Comparison of ENCODE assay signal across 17 cellular contexts in the genomic region with DNA sequence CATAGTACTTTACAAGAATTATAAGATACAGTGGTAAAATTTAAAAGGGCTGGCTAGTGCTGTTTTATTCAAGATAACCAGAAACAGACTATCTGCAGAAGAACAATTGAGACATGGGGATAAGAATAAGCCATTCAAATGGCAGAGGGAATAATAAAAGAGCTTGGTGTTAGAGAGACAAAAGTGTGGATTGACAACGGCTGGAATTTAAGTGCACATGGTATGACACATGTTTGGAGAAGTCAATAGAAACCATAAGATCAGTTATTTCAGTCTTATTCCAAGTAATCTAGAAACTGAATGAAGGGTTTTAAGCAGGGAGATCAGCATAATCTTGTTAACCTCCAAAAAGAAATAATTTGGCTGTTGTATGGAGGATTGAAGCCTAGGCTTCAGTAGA.
DNase-seq lines count a peak whose midpoint lies in the region; TF ChIP-seq lines count a peak whose summit lies in the region.
"Had no signal": no experiment of that assay in that cellular context is flagged by ENCODE, and none has a peak within 500 bp of the region (broad histone marks: within the 10 kb centered on the region; RNA-seq: fewer than 3 reads in every experiment).

No MANE protein-coding gene starts in this region.

- CTCF ChIA-PET in activated CD4-positive, alpha-beta T cell treated with anti-CD3 and anti-CD28 coated beads, Interleukin-2, amount 10 ng/mL, durations not matched to agents 7 days and 5 days (lab: Charles Lee): interaction anchor here (0.5 kb wide), 1 partner anchor 983 kb away, joined by 6 read pairs; no protein-coding TSS in a partner anchor

- no peak overlapping the region for H2BK120ac ChIP-seq in neuronal stem cell (ENCODE audit: low read depth, low read length)

- no peak overlapping the region for H3K18ac ChIP-seq in neuronal stem cell (ENCODE audit: low read length)

- no peak overlapping the region for H4K91ac ChIP-seq in neuronal stem cell (ENCODE audit: low read depth, low read length, poor library complexity)

- POLR2A ChIA-PET in activated CD4-positive, alpha-beta T cell treated with anti-CD3 and anti-CD28 coated beads, Interleukin-2, amount 10 ng/mL, durations not matched to agents 7 days and 5 days (lab: Charles Lee): no interaction called here

- H3K27me3 ChIP-seq in HAP-1 (ENCODE audit: low read depth) (no peaks in the 10 kb centered on the region), neuronal stem cell (ENCODE audit: control insufficient read depth in 3 of 3, insufficient read depth in 3 of 3, low read depth in 1 of 3, low read length in 3 of 3) (no peaks in the 10 kb centered on the region), right atrium auricular region (no peaks in the 10 kb centered on the region)
- H3K27me3 ChIP-seq: BLaER1 treated with 17β-estradiol and CSF1 and Interleukin-3, amounts not matched to agents 10 nM and 100 nM had no signal

- H2AK5ac ChIP-seq in neuronal stem cell (ENCODE audit: low read depth, low read length): no peak overlapping the region

- H3K4me2 ChIP-seq in neuronal stem cell (ENCODE audit: insufficient read depth, low read length, poor library complexity, severe bottlenecking): no peak overlapping the region
- H3K4me2 ChIP-seq: BLaER1 treated with 17β-estradiol and CSF1 and Interleukin-3, amounts not matched to agents 10 nM and 100 nM had no signal

- peaks cover 18% of the 10 kb centered on the region for H3K9me3 Mint-ChIP-seq in activated CD4-positive, alpha-beta T cell treated with anti-CD3 and anti-CD28 coated beads, Interleukin-2, amount 10 ng/mL, durations not matched to agents 24 days and 14 days
- peaks cover 12% of the 10 kb centered on the region for H3K9me3 Mint-ChIP-seq in activated CD4-positive, alpha-beta T cell treated with anti-CD3 and anti-CD28 coated beads, Interleukin-2, amount 10 ng/mL, durations not matched to agents 7 days and 5 days
- peaks cover 44% of the 10 kb centered on the region for H3K9me3 Mint-ChIP-seq in activated T-helper 2 cell treated with anti-CD3 and anti-CD28 coated beads, Interferon-gamma antibody, Interleukin-2, Interleukin-4, amounts not matched to agents 10 μg/mL and 5 μg/mL and 100 μg/mL, durations not matched to agents 14 hours and 24 hours and 36 hours
- H3K9me3 Mint-ChIP-seq: CD8-positive, alpha-beta T cell; IgD-negative memory B cell had no signal

- H3K27ac ChIP-seq in neuronal stem cell (replicated peaks; ENCODE audit: low read length): no peak overlapping the region
- H3K27ac ChIP-seq in right atrium auricular region: no peak overlapping the region
- H3K27ac ChIP-seq: BLaER1 treated with 17β-estradiol and CSF1 and Interleukin-3, amounts not matched to agents 10 nM and 100 nM had no signal

- no peak overlapping the region for H2BK12ac ChIP-seq in neuronal stem cell (ENCODE audit: low read length)

- peaks cover 21% of the 10 kb centered on the region for H3K36me3 Mint-ChIP-seq in activated CD4-positive, alpha-beta T cell treated with anti-CD3 and anti-CD28 coated beads, Interleukin-2, amount 10 ng/mL, durations not matched to agents 24 days and 14 days (ENCODE audit: low read depth)
- peaks cover 12% of the 10 kb centered on the region for H3K36me3 Mint-ChIP-seq in activated CD4-positive, alpha-beta T cell treated with anti-CD3 and anti-CD28 coated beads, Interleukin-2, amount 10 ng/mL, durations not matched to agents 7 days and 5 days (ENCODE audit: low read depth)
- H3K36me3 Mint-ChIP-seq in activated T-helper 2 cell treated with anti-CD3 and anti-CD28 coated beads, Interferon-gamma antibody, Interleukin-2, Interleukin-4, amounts not matched to agents 10 μg/mL and 5 μg/mL and 100 μg/mL, durations not matched to agents 14 hours and 24 hours and 36 hours (ENCODE audit: low read depth): peaks cover 45% of the 10 kb centered on the region
- H3K36me3 Mint-ChIP-seq: CD8-positive, alpha-beta T cell; IgD-negative memory B cell had no signal

- H3K36me3 ChIP-seq in HAP-1 (replicated peaks): no peaks in the 10 kb centered on the region
- no peaks in the 10 kb centered on the region for H3K36me3 ChIP-seq in neuronal stem cell (replicated peaks in 1 of 2; ENCODE audit: control insufficient read depth in 2 of 2, insufficient read depth in 2 of 2, low read length in 2 of 2)
- H3K36me3 ChIP-seq in right atrium auricular region: no peaks in the 10 kb centered on the region
- H3K36me3 ChIP-seq: BLaER1 treated with 17β-estradiol and CSF1 and Interleukin-3, amounts not matched to agents 10 nM and 100 nM had no signal

- H4K8ac ChIP-seq in neuronal stem cell (ENCODE audit: low read depth, low read length): no peak overlapping the region

- H3K4me3 ChIP-seq in HAP-1 (no peak overlapping the region), neuronal stem cell (ENCODE audit: low read length in 2 of 2) (no peak overlapping the region), right atrium auricular region (no peak overlapping the region)
- H3K4me3 ChIP-seq: BLaER1 treated with 17β-estradiol and CSF1 and Interleukin-3, amounts not matched to agents 10 nM and 100 nM; GM12878 had no signal

- H3K4me1 ChIP-seq in HAP-1: peaks cover 11% of the 10 kb centered on the region
- H3K4me1 ChIP-seq in neuronal stem cell (ENCODE audit: control insufficient read depth in 2 of 2, insufficient read depth in 1 of 2, low read depth in 1 of 2, low read length in 2 of 2): peaks cover 0 to 4% of the 10 kb centered on the region in 2 donors
- no peaks in the 10 kb centered on the region for H3K4me1 ChIP-seq in right atrium auricular region

- H3K4me1 Mint-ChIP-seq in activated CD4-positive, alpha-beta T cell treated with anti-CD3 and anti-CD28 coated beads, Interleukin-2, amount 10 ng/mL, durations not matched to agents 24 days and 14 days: peaks cover 33% of the 10 kb centered on the region
- peaks cover 29% of the 10 kb centered on the region for H3K4me1 Mint-ChIP-seq in activated CD4-positive, alpha-beta T cell treated with anti-CD3 and anti-CD28 coated beads, Interleukin-2, amount 10 ng/mL, durations not matched to agents 7 days and 5 days
- peaks cover 42% of the 10 kb centered on the region for H3K4me1 Mint-ChIP-seq in activated T-helper 2 cell treated with anti-CD3 and anti-CD28 coated beads, Interferon-gamma antibody, Interleukin-2, Interleukin-4, amounts not matched to agents 10 μg/mL and 5 μg/mL and 100 μg/mL, durations not matched to agents 14 hours and 24 hours and 36 hours (ENCODE audit: low read depth)
- H3K4me1 Mint-ChIP-seq: B cell, IgD-negative memory B cell had no signal

- H2BK15ac ChIP-seq in neuronal stem cell (ENCODE audit: low read length): no peak overlapping the region

- no peak overlapping the region for H3K23ac ChIP-seq in neuronal stem cell (ENCODE audit: low read depth, low read length, poor library complexity)

- no peak overlapping the region for H2AFZ ChIP-seq in neuronal stem cell (ENCODE audit: low read length)

- no CpG with 5 or more reads among the region's 1 CpG for WGBS in neuronal stem cell (ENCODE audit: extremely low coverage in 2 of 2, insufficient read length in 2 of 2, insufficient replicate concordance in 1 of 2), 2 donors

- peak overlapping the region; percentile 69 for H3K27ac Mint-ChIP-seq in activated CD4-positive, alpha-beta T cell treated with anti-CD3 and anti-CD28 coated beads, Interleukin-2, amount 10 ng/mL, durations not matched to agents 24 days and 14 days
- no peak overlapping the region for H3K27ac Mint-ChIP-seq in activated CD4-positive, alpha-beta T cell treated with anti-CD3 and anti-CD28 coated beads, Interleukin-2, amount 10 ng/mL, durations not matched to agents 7 days and 5 days
- peak overlapping the region; percentile 2 for H3K27ac Mint-ChIP-seq in activated T-helper 2 cell treated with anti-CD3 and anti-CD28 coated beads, Interferon-gamma antibody, Interleukin-2, Interleukin-4, amounts not matched to agents 10 μg/mL and 5 μg/mL and 100 μg/mL, durations not matched to agents 14 hours and 24 hours and 36 hours
- H3K27ac Mint-ChIP-seq: B cell; CD8-positive, alpha-beta T cell; IgD-negative memory B cell had no signal

- no peak overlapping the region for H3K9ac ChIP-seq in neuronal stem cell (ENCODE audit: low read depth, low read length, poor library complexity)
- H3K9ac ChIP-seq: BLaER1 treated with 17β-estradiol and CSF1 and Interleukin-3, amounts not matched to agents 10 nM and 100 nM had no signal

- H2BK5ac ChIP-seq in neuronal stem cell (ENCODE audit: low read length): no peak overlapping the region

- H3K14ac ChIP-seq in neuronal stem cell (ENCODE audit: low read length): no peak overlapping the region

- in situ Hi-C loops in HAP-1 (cut with MboI; ENCODE audit: low sequenced_read_pairs): no loop called here

- DNase-seq in activated CD4-positive, alpha-beta T cell treated with anti-CD3 and anti-CD28 coated beads, Interleukin-2, amount 10 ng/mL, durations not matched to agents 24 days and 14 days: no peak
- no peak for DNase-seq in activated CD4-positive, alpha-beta T cell treated with anti-CD3 and anti-CD28 coated beads, Interleukin-2, amount 10 ng/mL, durations not matched to agents 7 days and 5 days
- peak; percentile 37 to 96 for DNase-seq in HAP-1 (ENCODE audit: low spot score in 2 of 2)
- no peak for DNase-seq in activated T-helper 2 cell treated with anti-CD3 and anti-CD28 coated beads, Interferon-gamma antibody, Interleukin-2, Interleukin-4, amounts not matched to agents 10 μg/mL and 5 μg/mL and 100 μg/mL, durations not matched to agents 14 hours and 24 hours and 36 hours (ENCODE audit: low spot score)
- DNase-seq in neuronal stem cell (ENCODE audit: low spot score): peak; percentile 9
- no peak for DNase-seq in GF-D8 (lab: John Stamatoyannopoulos, UW)
- DNase-seq in NCI-H2029 (lab: John Stamatoyannopoulos, UW): no peak
- DNase-seq in right atrium auricular region (ENCODE audit: low spot score): no peak
- DNase-seq: 8988T; Calu3; CD8-positive, alpha-beta T cell; DMS79 treated with DMSO at 0.1 percent for 48 hours; HCEC 1CT had no signal

- H3K27me3 Mint-ChIP-seq in activated CD4-positive, alpha-beta T cell treated with anti-CD3 and anti-CD28 coated beads, Interleukin-2, amount 10 ng/mL, durations not matched to agents 24 days and 14 days: peaks cover 3% of the 10 kb centered on the region
- H3K27me3 Mint-ChIP-seq in activated CD4-positive, alpha-beta T cell treated with anti-CD3 and anti-CD28 coated beads, Interleukin-2, amount 10 ng/mL, durations not matched to agents 7 days and 5 days: peaks cover 23% of the 10 kb centered on the region
- H3K27me3 Mint-ChIP-seq in activated T-helper 2 cell treated with anti-CD3 and anti-CD28 coated beads, Interferon-gamma antibody, Interleukin-2, Interleukin-4, amounts not matched to agents 10 μg/mL and 5 μg/mL and 100 μg/mL, durations not matched to agents 14 hours and 24 hours and 36 hours (ENCODE audit: low read depth): peaks cover 3% of the 10 kb centered on the region
- H3K27me3 Mint-ChIP-seq: B cell, IgD-negative memory B cell had no signal

- no peak overlapping the region for H3K4ac ChIP-seq in neuronal stem cell (ENCODE audit: low read length)

- H3K9me3 ChIP-seq in HAP-1 (no peaks in the 10 kb centered on the region), neuronal stem cell (replicated peaks in 1 of 2; ENCODE audit: control insufficient read depth in 2 of 2, insufficient read depth in 1 of 2, low read depth in 1 of 2, low read length in 2 of 2) (no peaks in the 10 kb centered on the region), right atrium auricular region (no peaks in the 10 kb centered on the region)
- H3K9me3 ChIP-seq: BLaER1 treated with 17β-estradiol and CSF1 and Interleukin-3, amounts not matched to agents 10 nM and 100 nM had no signal

- intact Hi-C loops in activated CD4-positive, alpha-beta T cell treated with anti-CD3 and anti-CD28 coated beads, Interleukin-2, amount 10 ng/mL, durations not matched to agents 24 days and 14 days (cut with micrococcal nuclease): loop anchor here (2.0 to 10.0 kb wide), 6 partner anchors 13 to 1435 kb away; a partner anchor contains a TSS
- intact Hi-C loops in activated T-helper 2 cell treated with anti-CD3 and anti-CD28 coated beads, Interferon-gamma antibody, Interleukin-2, Interleukin-4, amounts not matched to agents 10 μg/mL and 5 μg/mL and 100 μg/mL, durations not matched to agents 14 hours and 24 hours and 36 hours (cut with micrococcal nuclease): loop anchor here (2.0 to 10.0 kb wide), 5 partner anchors 17 to 1445 kb away; a partner anchor contains a TSS

- no peaks in the 10 kb centered on the region for H3K79me1 ChIP-seq in neuronal stem cell (ENCODE audit: low read depth, low read length)

- TF ChIP-seq CTCF in right atrium auricular region (IDR thresholded peaks at IDR 0.05): no peak

- H3K4me3 Mint-ChIP-seq in activated CD4-positive, alpha-beta T cell treated with anti-CD3 and anti-CD28 coated beads, Interleukin-2, amount 10 ng/mL, durations not matched to agents 24 days and 14 days: no peak overlapping the region
- no peak overlapping the region for H3K4me3 Mint-ChIP-seq in activated CD4-positive, alpha-beta T cell treated with anti-CD3 and anti-CD28 coated beads, Interleukin-2, amount 10 ng/mL, durations not matched to agents 7 days and 5 days
- H3K4me3 Mint-ChIP-seq in activated T-helper 2 cell treated with anti-CD3 and anti-CD28 coated beads, Interferon-gamma antibody, Interleukin-2, Interleukin-4, amounts not matched to agents 10 μg/mL and 5 μg/mL and 100 μg/mL, durations not matched to agents 14 hours and 24 hours and 36 hours (ENCODE audit: low read depth): no peak overlapping the region
- H3K4me3 Mint-ChIP-seq: B cell; CD8-positive, alpha-beta T cell; IgD-negative memory B cell had no signal

Comparison
In these comparisons a context has a peak if more than half of its experiments do, and no peak if none do; other contexts are left out.
1. DNase-seq: peak in HAP-1 (2 of 2) and neuronal stem cell (single experiment); none in activated CD4-positive, alpha-beta T cell treated with anti-CD3 and anti-CD28 coated beads, Interleukin-2, amount 10 ng/mL, durations not matched to agents 24 days and 14 days (single experiment), activated CD4-positive, alpha-beta T cell treated with anti-CD3 and anti-CD28 coated beads, Interleukin-2, amount 10 ng/mL, durations not matched to agents 7 days and 5 days (single experiment), activated T-helper 2 cell treated with anti-CD3 and anti-CD28 coated beads, Interferon-gamma antibody, Interleukin-2, Interleukin-4, amounts not matched to agents 10 μg/mL and 5 μg/mL and 100 μg/mL, durations not matched to agents 14 hours and 24 hours and 36 hours (single experiment), GF-D8 (single experiment), NCI-H2029 (single experiment) and right atrium auricular region (single experiment).